ENCODE assay signal across 8 cellular contexts in the genomic region with DNA sequence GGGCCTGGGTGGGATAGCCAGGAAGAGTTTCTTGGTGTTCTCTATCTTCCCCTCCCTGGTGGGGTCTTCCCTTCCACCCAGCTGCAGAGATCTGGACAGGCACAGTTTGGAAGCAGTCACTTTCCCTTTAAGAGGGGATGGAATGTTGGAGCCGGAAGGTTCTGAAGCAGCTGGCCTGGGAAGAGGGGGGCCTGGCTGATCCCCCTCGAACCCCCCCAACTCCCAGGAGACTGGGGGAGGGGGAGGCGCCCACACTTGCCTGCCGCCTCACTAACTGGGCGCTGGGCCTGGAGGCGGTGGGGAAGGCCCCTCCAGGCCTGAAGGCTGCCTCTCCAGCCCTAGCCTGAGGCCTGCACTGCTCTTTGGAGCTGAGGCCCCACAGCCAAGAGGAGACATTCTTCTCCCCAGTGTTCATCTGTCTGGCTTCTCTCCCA. TPM values are rescaled to one million over a fixed set of nuclear protein-coding genes. Genes with fewer than 3 reads are reported as not detected.
A peak's percentile ranks its signal among the peaks of the same experiment; 100 is the strongest.
DNase-seq lines count a peak whose midpoint lies in the region; ATAC-seq and TF ChIP-seq lines count a peak whose summit lies in the region.

No MANE protein-coding gene starts in this region.

- peak overlapping the region; percentile 37 for H3K27ac ChIP-seq in naive thymus-derived CD4-positive, alpha-beta T cell (ENCODE audit: low read depth, low read length)

- H3K36me3 Mint-ChIP-seq in naive thymus-derived CD4-positive, alpha-beta T cell, result peaks cover 0 to 3% (median 0%) of the 10 kb centered on the region in 5 donors

- H3K4me1 ChIP-seq in naive thymus-derived CD4-positive, alpha-beta T cell (ENCODE audit: control insufficient read depth in 2 of 2, insufficient read depth in 2 of 2, low read length in 2 of 2), result peaks cover 10 to 13% of the 10 kb centered on the region in 2 donors

- no peaks in the 10 kb centered on the region for H3K27me3 Mint-ChIP-seq in naive thymus-derived CD4-positive, alpha-beta T cell

- POLR2A ChIA-PET in naive thymus-derived CD4-positive, alpha-beta T cell (lab: Charles Lee), result interaction anchor here (0.7 to 2.1 kb wide), 4 partner anchors 12 to 155 kb away, joined by 3 to 13 read pairs (median 8); a partner anchor contains a TSS

- no peaks in the 10 kb centered on the region for H3K9me3 Mint-ChIP-seq in naive thymus-derived CD4-positive, alpha-beta T cell

- intact Hi-C loops in naive thymus-derived CD4-positive, alpha-beta T cell (cut with micrococcal nuclease), result no loop called here

- no peak for ATAC-seq in naive thymus-derived CD4-positive, alpha-beta T cell
- no peak for ATAC-seq in HG03045 (IDR thresholded peaks at IDR 0.05; ENCODE audit: unreplicated experiment)
- no peak for ATAC-seq in GM18505 (IDR thresholded peaks at IDR 0.05; ENCODE audit: unreplicated experiment)

- H3K27ac Mint-ChIP-seq in naive thymus-derived CD4-positive, alpha-beta T cell, result peak overlapping the region; percentile 27 to 91 (median 85)

- no peaks in the 10 kb centered on the region for H3K27me3 ChIP-seq in H7 (ENCODE audit: control insufficient read depth, insufficient read depth, low read length)
- no peaks in the 10 kb centered on the region for H3K27me3 ChIP-seq in naive thymus-derived CD4-positive, alpha-beta T cell (ENCODE audit: control insufficient read depth in 2 of 2, insufficient read depth in 2 of 2, low read length in 2 of 2)

- CTCF ChIA-PET in naive thymus-derived CD4-positive, alpha-beta T cell (lab: Charles Lee), result no interaction called here

- H3K4me3 ChIP-seq in AG10803 (ENCODE audit: low read length) (peak overlapping the region; percentile 96), H7 (ENCODE audit: insufficient read depth, low read depth, low read length) (peak overlapping the region; percentile 97), fibroblast of pulmonary artery (replicated peaks; ENCODE audit: low read depth, low read length) (peak overlapping the region; percentile 97)
- H3K4me3 ChIP-seq in naive thymus-derived CD4-positive, alpha-beta T cell (ENCODE audit: low read length), result peak overlapping the region; percentile 84

- peaks cover 29 to 46% (median 37%) of the 10 kb centered on the region in 7 donors for H3K4me1 Mint-ChIP-seq in naive thymus-derived CD4-positive, alpha-beta T cell

- DNase-seq in AG10803 (ENCODE audit: low read depth) (peak; percentile 70), H7 (peak; percentile 89), UCSD-AML1 (lab: John Stamatoyannopoulos, UW; ENCODE audit: unreplicated experiment) (peak; percentile 31), fibroblast of pulmonary artery (ENCODE audit: low read depth) (peak; percentile 74), SIG-M5 treated with dmso at 0.1 percent for 504 hours (lab: John Stamatoyannopoulos, UW; ENCODE audit: unreplicated experiment) (no peak)
- DNase-seq in naive thymus-derived CD4-positive, alpha-beta T cell, result no peak

- no peaks in the 10 kb centered on the region for H3K36me3 ChIP-seq in H7 (replicated peaks; ENCODE audit: control insufficient read depth, insufficient read depth, low read length)
- no peaks in the 10 kb centered on the region for H3K36me3 ChIP-seq in naive thymus-derived CD4-positive, alpha-beta T cell (ENCODE audit: control insufficient read depth in 2 of 3, insufficient read depth in 3 of 3, low read length in 3 of 3)

- H3K9me3 ChIP-seq in naive thymus-derived CD4-positive, alpha-beta T cell (ENCODE audit: control insufficient read depth in 2 of 3, low read length in 3 of 3), result no peaks in the 10 kb centered on the region

- no peak for TF ChIP-seq CTCF in AG10803 (conservative IDR thresholded peaks at IDR 0.05; ENCODE audit: low read length)
- no peak for TF ChIP-seq CTCF in fibroblast of pulmonary artery (IDR thresholded peaks at IDR 0.05; ENCODE audit: low read length, missing control alignments)

- peak overlapping the region; percentile 94 to 100 (median 96) for H3K4me3 Mint-ChIP-seq in naive thymus-derived CD4-positive, alpha-beta T cell

- TF ChIP-seq POLR2A in GM18505 (IDR thresholded peaks at IDR 0.05; ENCODE audit: borderline replicate concordance, extremely low read depth, insufficient read depth, insufficient read length), result no peak

RNA-seq across cellular contexts. Expression of a gene that starts 1.4 kb away (rescaled TPM):
- total RNA-seq in H7 (2014; rRNA removed; shearing (Covaris generic)), result 40.6 and 44.4 TPM in 2 replicates
- total RNA-seq in naive thymus-derived CD4-positive, alpha-beta T cell, result 10 to 100 TPM; 32.0 to 45.3 (median 39.4) TPM
- 1 to 10 TPM; 3.1 to 7.7 TPM for polyA plus RNA-seq in naive thymus-derived CD4-positive, alpha-beta T cell

RNA-seq across cellular contexts. Expression of a gene that starts 18.1 kb away (rescaled TPM):
- 567 and 667 TPM in 2 replicates for total RNA-seq in H7 (2014; rRNA removed; shearing (Covaris generic))
- total RNA-seq in naive thymus-derived CD4-positive, alpha-beta T cell, result 100 to 1,000 TPM; 111 to 217 (median 185) TPM
- 100 to 1,000 TPM; 217 to 261 TPM for polyA plus RNA-seq in naive thymus-derived CD4-positive, alpha-beta T cell

RNA-seq across cellular contexts. Expression of a gene that starts 21.4 kb away (rescaled TPM):
- 58.4 and 65.6 TPM in 2 replicates for total RNA-seq in H7 (2014; rRNA removed; shearing (Covaris generic))
- 10 to 100 TPM; 47.2 to 87.2 (median 67.7) TPM for total RNA-seq in naive thymus-derived CD4-positive, alpha-beta T cell
- polyA plus RNA-seq in naive thymus-derived CD4-positive, alpha-beta T cell, result 10 to 100 TPM; 59.7 to 74.8 TPM

RNA-seq across cellular contexts. Expression of a gene that starts 29.5 kb away (rescaled TPM):
- total RNA-seq in H7 (2014; rRNA removed; shearing (Covaris generic)), result 31.1 and 38.8 TPM in 2 replicates
- 100 to 1,000 TPM in 4 of 5 experiments, 10 to 100 TPM in 1; 79.3 to 153 (median 117) TPM for total RNA-seq in naive thymus-derived CD4-positive, alpha-beta T cell
- 10 to 100 TPM; 47.0 to 73.5 TPM for polyA plus RNA-seq in naive thymus-derived CD4-positive, alpha-beta T cell

RNA-seq across cellular contexts. Expression of a gene that starts 59.7 kb away (rescaled TPM):
- total RNA-seq in H7 (2014; rRNA removed; shearing (Covaris generic)), result not detected in 2 replicates
- total RNA-seq in naive thymus-derived CD4-positive, alpha-beta T cell, result not detected
- polyA plus RNA-seq in naive thymus-derived CD4-positive, alpha-beta T cell, result not detected

Comparison
In these comparisons a context has a peak if more than half of its experiments do, and no peak if none do; other contexts are left out.
1. DNase-seq: peak in AG10803 (single experiment), H7 (single experiment), UCSD-AML1 (single experiment) and fibroblast of pulmonary artery (single experiment); none in naive thymus-derived CD4-positive, alpha-beta T cell (0 of 9) and SIG-M5 treated with dmso at 0.1 percent for 504 hours (single experiment).
2. Peak in every context shown above with its lines, with median percentiles within 50 percentile points of each other: H3K4me3 ChIP-seq.